Comparison of ENCODE assay signal across 18 cellular contexts in genomic region chr5:99644822-99645221, GRCh38.
"Had no signal": no experiment of that assay in that cellular context is flagged by ENCODE, and none has a peak within 500 bp of the region (broad histone marks: within the 10 kb centered on the region; RNA-seq: fewer than 3 reads in every experiment).

No MANE protein-coding gene starts in this region.

- DNase-seq: activated CD4-positive, alpha-beta memory T cell treated with anti-CD3 and anti-CD28 coated beads for 36 hours; activated CD4-positive, alpha-beta T cell treated with anti-CD3 and anti-CD28 coated beads, Interleukin-2, amount 10 ng/mL, durations not matched to agents 7 days and 5 days; activated CD4-positive, CD25-positive, alpha-beta regulatory T cell; activated CD8-positive, alpha-beta memory T cell treated with anti-CD3 and anti-CD28 coated beads for 24 hours; activated effector memory CD4-positive, alpha-beta T cell treated with anti-CD3 and anti-CD28 coated beads, Interleukin-2, amount 50 U/mL, for 16 hours; activated naive CD4-positive, alpha-beta T cell treated with anti-CD3 and anti-CD28 coated beads for 36 hours; activated T-cell treated with anti-CD3 and anti-CD28 coated beads, Interleukin-2, amount 50 U/mL, for 4 hours; amygdala; Karpas-422; NCI-H1048; NCI-H146; NCI-H187 treated with DMSO at 0.1 percent for 48 hours; NCI-H2081 treated with DMSO at 0.1 percent for 48 hours; NCI-H526; NCI-H82; SIG-M5; T-helper 17 cell; T-helper 9 cell had no signal
